In genomic region chr13:41193919-41194824, GRCh38 we compare ENCODE assay signal across 8 cellular contexts. TPM values are rescaled to one million over a fixed set of nuclear protein-coding genes. Genes with fewer than 3 reads are reported as not detected.
A peak's percentile ranks its signal among the peaks of the same experiment; 100 is the strongest.
DNase-seq lines count a peak whose midpoint lies in the region; ATAC-seq and TF ChIP-seq lines count a peak whose summit lies in the region.

Gene KBTBD7 (minus strand): TSS chr13:41194569. CDS start chr13:41194257, 312 bp downstream.

- TF ChIP-seq CTCF in CD4-positive, alpha-beta T cell (IDR thresholded peaks at IDR 0.05) = no peak
- no peak for TF ChIP-seq CTCF in left lung (IDR thresholded peaks at IDR 0.05)

- peaks cover 44% of the 10 kb centered on the region for H3K4me1 Mint-ChIP-seq in CD4-positive, alpha-beta T cell (ENCODE audit: low read depth)

- CTCF ChIA-PET in CD4-positive, alpha-beta T cell (lab: Charles Lee) = interaction anchor here (0.6 kb wide), 1 partner anchor 1526 kb away, joined by 3 read pairs; no protein-coding TSS in a partner anchor

- H3K27ac Mint-ChIP-seq in CD4-positive, alpha-beta T cell = peak within 1 kb of the TSS; percentile 87

- peaks cover 37% of the 10 kb centered on the region for H3K36me3 Mint-ChIP-seq in CD4-positive, alpha-beta T cell (ENCODE audit: low read depth)

- intact Hi-C loops in CD4-positive, alpha-beta T cell (cut with DNase I, micrococcal nuclease) = loop anchor here (1.0 to 10.0 kb wide), 9 partner anchors 61 to 422 kb away; partner anchors contain the start of genes MTRF1 (in 2 of the 2), KBTBD6 (in 1 of the 2), MRPS31 (in 1 of the 2) and NAA16 (in 1 of the 2)
- intact Hi-C loops in left lung (cut with DNase I) = loop anchor here in 1 of 2 donors (5.0 kb wide), 1 partner anchor 57 kb away; no protein-coding TSS in a partner anchor

- peaks cover 4 to 29% of the 10 kb centered on the region in 2 donors for H3K4me1 ChIP-seq in left lung

- H3K27ac ChIP-seq in CD4-positive, alpha-beta T cell (ENCODE audit: low read depth, low read length) = peak within 1 kb of the TSS; percentile 66
- peak within 1 kb of the TSS; percentile 92 to 95 for H3K27ac ChIP-seq in left lung

- H3K4me3 ChIP-seq in left lung = peak within 1 kb of the TSS; percentile 66 to 67

- no peaks in the 10 kb centered on the region for H3K27me3 Mint-ChIP-seq in CD4-positive, alpha-beta T cell

- POLR2A ChIA-PET in CD4-positive, alpha-beta T cell (lab: Charles Lee) = interaction anchor here (0.6 to 1.0 kb wide), 3 partner anchors 62 to 133 kb away, joined by 3 read pairs; partner anchors contain the start of genes KBTBD6 and WBP4

- peak; percentile 96 for ATAC-seq in CD4-positive, alpha-beta T cell (ENCODE audit: poor library complexity)
- ATAC-seq in GM19452 (IDR thresholded peaks at IDR 0.05; ENCODE audit: unreplicated experiment) = peak; percentile 97
- ATAC-seq in HG03575 (IDR thresholded peaks at IDR 0.05; ENCODE audit: extremely low read depth, insufficient number of reproducible peaks, low FRiP score, unreplicated experiment) = peak; percentile 82
- ATAC-seq in left lung = peak; percentile 99

- H3K27me3 ChIP-seq in CD4-positive, alpha-beta T cell (ENCODE audit: control insufficient read depth, insufficient read depth, low read length) = no peaks in the 10 kb centered on the region
- no peaks in the 10 kb centered on the region for H3K27me3 ChIP-seq in left lung

- H3K9me3 ChIP-seq in CD4-positive, alpha-beta T cell (ENCODE audit: control insufficient read depth, low read length) = no peaks in the 10 kb centered on the region
- no peaks in the 10 kb centered on the region for H3K9me3 ChIP-seq in left lung

- peak within 1 kb of the TSS; percentile 94 for H3K4me3 Mint-ChIP-seq in CD4-positive, alpha-beta T cell

- H3K9me3 Mint-ChIP-seq in CD4-positive, alpha-beta T cell = no peaks in the 10 kb centered on the region

- DNase-seq in CD4-positive, alpha-beta T cell = peak; percentile 79 to 89 (median 83)
- DNase-seq in NCI-H82 (lab: John Stamatoyannopoulos, UW) (peak; percentile 98), dermis blood vessel endothelial cell (peak; percentile 98), left lung (peak; percentile 97 to 99)
- DNase-seq in activated CD4-positive, alpha-beta T cell treated with anti-CD3 and anti-CD28 coated beads, Interleukin-2, amount 50 U/mL, for 4 hours = peak; percentile 91 to 92
- peak; percentile 94 for DNase-seq in stimulated activated CD4-positive, alpha-beta T cell treated with anti-CD3 and anti-CD28 coated beads, Interleukin-2, amount 100 ng/mL, for 4 hours (ENCODE audit: low read depth)

- H3K36me3 ChIP-seq in left lung = no peaks in the 10 kb centered on the region

RNA-seq across cellular contexts. Expression of gene KBTBD7, which starts in this region (rescaled TPM):
- total RNA-seq in CD4-positive, alpha-beta T cell = 1 to 10 TPM; 2.7 to 3.1 TPM
- total RNA-seq in dermis blood vessel endothelial cell = 7.3 and 9.0 TPM in 2 replicates
- 1 to 10 TPM; 6.9 to 8.1 TPM for total RNA-seq in left lung

Comparison
In these comparisons a context has a peak if more than half of its experiments do, and no peak if none do; other contexts are left out.
1. Peak in every context shown above with its lines: DNase-seq, ATAC-seq, H3K4me3 ChIP-seq and H3K27ac ChIP-seq.